Comparison of ENCODE assay signal across 22 cellular contexts in the genomic region with DNA sequence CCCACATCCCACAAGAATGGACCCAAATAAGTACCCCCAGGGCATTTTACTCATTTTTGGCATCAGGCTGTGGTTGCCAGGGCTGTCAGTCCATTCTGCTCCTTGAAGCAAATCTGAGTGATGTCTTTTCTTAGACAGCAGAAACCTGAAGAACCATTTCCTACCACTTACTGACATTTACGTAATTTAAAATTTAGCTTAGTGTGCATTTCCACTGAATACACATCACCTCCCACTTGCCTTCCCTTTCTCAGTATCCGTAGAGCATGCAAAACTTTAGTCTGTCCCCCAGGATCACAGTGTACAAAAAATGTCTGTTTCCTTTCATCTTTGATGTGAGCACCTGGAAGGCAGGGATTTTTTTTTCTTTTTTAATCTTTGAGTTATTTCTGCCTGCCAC.
DNase-seq lines count a peak whose midpoint lies in the region; ATAC-seq, FAIRE-seq and TF ChIP-seq lines count a peak whose summit lies in the region.
"Had no signal": no experiment of that assay in that cellular context is flagged by ENCODE, and none has a peak within 500 bp of the region (broad histone marks: within the 10 kb centered on the region; RNA-seq: fewer than 3 reads in every experiment).

No MANE protein-coding gene starts in this region.

- peaks cover 6% of the 10 kb centered on the region for H3K4me1 Mint-ChIP-seq in progenitor cell of endocrine pancreas (ENCODE audit: low read depth)
- H3K4me1 Mint-ChIP-seq: B cell had no signal

- FAIRE-seq in A549 (lab: Jason Lieb, UNC): no peak
- FAIRE-seq: A204.1, D721Med, G401.6, GM12892, GM18507 had no signal

- H3K4ac ChIP-seq in IMR-90 (ENCODE audit: low read depth, low read length): no peak overlapping the region

- no peak overlapping the region for H4K8ac ChIP-seq in IMR-90 (ENCODE audit: low read depth in 2 of 2, low read length in 2 of 2)

- H3K9me1 ChIP-seq in IMR-90 (ENCODE audit: insufficient read depth, low read length): no peaks in the 10 kb centered on the region

- H3K27me3 ChIP-seq in BLaER1 (no peaks in the 10 kb centered on the region), IMR-90 (ENCODE audit: control insufficient read depth, insufficient read depth, low read length) (no peaks in the 10 kb centered on the region), MG63 (no peaks in the 10 kb centered on the region)

- H3K23ac ChIP-seq in IMR-90 (ENCODE audit: low read depth, low read length): no peak overlapping the region

- no peak overlapping the region for H2AFZ ChIP-seq in IMR-90 (replicated peaks; ENCODE audit: low read length, poor library complexity)

- no peaks in the 10 kb centered on the region for H3K79me1 ChIP-seq in IMR-90 (ENCODE audit: low read depth in 1 of 2, low read length in 2 of 2)

- dilution Hi-C loops in IMR-90 (cut with HindIII; ENCODE audit: low sequenced_read_pairs, unreplicated experiment): no loop called here

- TF ChIP-seq CTCF in A549 (IDR thresholded peaks at IDR 0.05) (no peak), IMR-90 (conservative IDR thresholded peaks at IDR 0.05; ENCODE audit: low read depth, low read length) (no peak), progenitor cell of endocrine pancreas (IDR thresholded peaks at IDR 0.05; ENCODE audit: unreplicated experiment) (no peak)

- POLR2A ChIA-PET in A549 (lab: Yijun Ruan, JAX): no interaction called here
- POLR2A ChIA-PET in IMR-90 (lab: Charles Lee; ENCODE audit: unreplicated experiment): no interaction called here

- 18% methylated on average over 2 of the region's 2 CpGs for WGBS in A549 (ENCODE audit: missing lambda C conversion rate)
- WGBS in IMR-90 (ENCODE audit: extremely low coverage in 2 of 2, insufficient read length in 1 of 2), 2 experiments: no CpG with 5 or more reads among the region's 2 CpGs

- DNase-seq in A549 (ENCODE audit: low read depth in 1 of 2, low spot score in 1 of 2) (no peak), IMR-90 (no peak), progenitor cell of endocrine pancreas (ENCODE audit: low spot score, unreplicated experiment) (no peak), MG63 (no peak)
- no peak for DNase-seq in activated CD4-positive, alpha-beta T cell treated with anti-CD3 and anti-CD28 coated beads for 1 hour
- DNase-seq: 8988T; AML-193; Caco-2; Calu3; CD4-positive, alpha-beta T cell; CD8-positive, alpha-beta T cell; DMS79 treated with DMSO at 0.1 percent for 48 hours; GF-D8 had no signal

- H3K4me2 ChIP-seq in A549 (no peak overlapping the region), BLaER1 (peak overlapping the region; percentile 57), IMR-90 (ENCODE audit: low read depth, low read length) (no peak overlapping the region)

- no peak overlapping the region for H2BK20ac ChIP-seq in IMR-90 (ENCODE audit: low read depth, low read length)

- H3K56ac ChIP-seq in IMR-90 (ENCODE audit: extremely low read depth, insufficient read depth, low read length): no peak overlapping the region

- no peaks in the 10 kb centered on the region for H3K4me1 ChIP-seq in A549
- peaks cover 15% of the 10 kb centered on the region for H3K4me1 ChIP-seq in BLaER1
- H3K4me1 ChIP-seq in IMR-90 (ENCODE audit: control insufficient read depth, insufficient read depth, low read length): no peaks in the 10 kb centered on the region
- H3K4me1 ChIP-seq: Caco-2 had no signal

- intact Hi-C loops in IMR-90 (cut with micrococcal nuclease): no loop called here

- H3K9ac ChIP-seq in BLaER1 (no peak overlapping the region), IMR-90 (ENCODE audit: low read depth, low read length) (no peak overlapping the region)

- H3K9me3 Mint-ChIP-seq in progenitor cell of endocrine pancreas (ENCODE audit: low read depth): no peaks in the 10 kb centered on the region
- H3K9me3 Mint-ChIP-seq: CD4-positive, alpha-beta T cell; CD8-positive, alpha-beta T cell had no signal

- H3K9me3 ChIP-seq in A549 (no peaks in the 10 kb centered on the region), BLaER1 (no peaks in the 10 kb centered on the region), IMR-90 (ENCODE audit: control insufficient read depth, insufficient read depth, low read length) (no peaks in the 10 kb centered on the region), MG63 (no peaks in the 10 kb centered on the region)
- H3K9me3 ChIP-seq: Caco-2 had no signal

- H3K27ac ChIP-seq in A549: no peak overlapping the region
- H3K27ac ChIP-seq in BLaER1: no peak overlapping the region
- H3K27ac ChIP-seq in IMR-90 (ENCODE audit: insufficient read depth, low read length): no peak overlapping the region
- H3K27ac ChIP-seq: C4-2B had no signal

- peak overlapping the region; percentile 22 for H3K27ac Mint-ChIP-seq in progenitor cell of endocrine pancreas
- H3K27ac Mint-ChIP-seq: B cell; CD4-positive, alpha-beta T cell; CD8-positive, alpha-beta T cell had no signal

- H4K5ac ChIP-seq in IMR-90 (ENCODE audit: low read depth, low read length): no peak overlapping the region

- H3K27me3 Mint-ChIP-seq in progenitor cell of endocrine pancreas: no peaks in the 10 kb centered on the region
- H3K27me3 Mint-ChIP-seq: B cell; CD4-positive, alpha-beta T cell had no signal

- in situ Hi-C loops in IMR-90 (cut with MboI; ENCODE audit: low sequenced_read_pairs): no loop called here

- TF ChIP-seq EP300 in A549 (IDR thresholded peaks at IDR 0.05): no peak

- H3K4me3 ChIP-seq in A549 (no peak overlapping the region), BLaER1 (no peak overlapping the region), IMR-90 (ENCODE audit: insufficient read depth, low read depth, low read length) (no peak overlapping the region), MG63 (no peak overlapping the region)

- H3K36me3 ChIP-seq in BLaER1 (no peaks in the 10 kb centered on the region), IMR-90 (ENCODE audit: control insufficient read depth, insufficient read depth, low read length) (no peaks in the 10 kb centered on the region), MG63 (no peaks in the 10 kb centered on the region)

- no peak for ATAC-seq in A549
- ATAC-seq in IMR-90 (ENCODE audit: low read depth): no peak
- no peak for ATAC-seq in HG02852 (IDR thresholded peaks at IDR 0.05; ENCODE audit: unreplicated experiment)
- ATAC-seq: CD8-positive, alpha-beta T cell had no signal

- H2BK15ac ChIP-seq in IMR-90 (ENCODE audit: low read depth, low read length): no peak overlapping the region

- no peak overlapping the region for H2AK9ac ChIP-seq in IMR-90 (replicated peaks; ENCODE audit: low read depth, low read length, poor library complexity)

- H2BK120ac ChIP-seq in IMR-90 (ENCODE audit: low read depth, low read length): no peak overlapping the region

- no peak overlapping the region for H4K91ac ChIP-seq in IMR-90 (ENCODE audit: insufficient read depth, low read depth, low read length)

- H3K36me3 Mint-ChIP-seq in progenitor cell of endocrine pancreas (ENCODE audit: insufficient read depth): no peaks in the 10 kb centered on the region
- H3K36me3 Mint-ChIP-seq: CD8-positive, alpha-beta T cell had no signal

- TF ChIP-seq POLR2A in A549 (IDR thresholded peaks at IDR 0.05; ENCODE audit: low read length) (no peak), IMR-90 (IDR thresholded peaks at IDR 0.05; ENCODE audit: low read depth, low read length) (no peak)

- H3K14ac ChIP-seq in IMR-90 (replicated peaks; ENCODE audit: low read depth, low read length): no peak overlapping the region

- TF ChIP-seq RAD21 in A549 (conservative IDR thresholded peaks at IDR 0.05 in 1 of 2, IDR thresholded peaks at IDR 0.05 in 1 of 2): no peak
- no peak for TF ChIP-seq RAD21 in IMR-90 (IDR thresholded peaks at IDR 0.05; ENCODE audit: low read length)

- no peak overlapping the region for H2AK5ac ChIP-seq in IMR-90 (ENCODE audit: low read depth, low read length)

- no peak overlapping the region for H3K18ac ChIP-seq in IMR-90 (ENCODE audit: low read depth, low read length)

- no peak overlapping the region for H2BK5ac ChIP-seq in IMR-90 (ENCODE audit: low read depth, low read length, poor library complexity, severe bottlenecking)

- no peak overlapping the region for H3K4me3 Mint-ChIP-seq in progenitor cell of endocrine pancreas (ENCODE audit: low read depth)
- H3K4me3 Mint-ChIP-seq: B cell; CD4-positive, alpha-beta T cell; CD8-positive, alpha-beta T cell had no signal

- no peaks in the 10 kb centered on the region for H4K20me1 ChIP-seq in BLaER1
- H4K20me1 ChIP-seq in IMR-90 (ENCODE audit: insufficient read depth, low read length): no peaks in the 10 kb centered on the region

- CTCF ChIA-PET in A549 (lab: Yijun Ruan, JAX): no interaction called here
- CTCF ChIA-PET in IMR-90 (lab: Yijun Ruan, JAX): interaction anchor here (0.6 kb wide), 1 partner anchor 648 kb away, joined by 8 read pairs; no protein-coding TSS in a partner anchor

- BruUV-seq in IMR-90 (replicated peaks; lab: Mats Ljungman, UMichigan): no TSS peak

TF ChIP-seq in A549, 52 proteins besides CTCF, POLR2A, EP300 and RAD21 (continues in another document):
- no peak for TF ChIP-seq EHMT2 (IDR thresholded peaks at IDR 0.05; ENCODE audit: low read depth)
- TF ChIP-seq, protein P1, sequence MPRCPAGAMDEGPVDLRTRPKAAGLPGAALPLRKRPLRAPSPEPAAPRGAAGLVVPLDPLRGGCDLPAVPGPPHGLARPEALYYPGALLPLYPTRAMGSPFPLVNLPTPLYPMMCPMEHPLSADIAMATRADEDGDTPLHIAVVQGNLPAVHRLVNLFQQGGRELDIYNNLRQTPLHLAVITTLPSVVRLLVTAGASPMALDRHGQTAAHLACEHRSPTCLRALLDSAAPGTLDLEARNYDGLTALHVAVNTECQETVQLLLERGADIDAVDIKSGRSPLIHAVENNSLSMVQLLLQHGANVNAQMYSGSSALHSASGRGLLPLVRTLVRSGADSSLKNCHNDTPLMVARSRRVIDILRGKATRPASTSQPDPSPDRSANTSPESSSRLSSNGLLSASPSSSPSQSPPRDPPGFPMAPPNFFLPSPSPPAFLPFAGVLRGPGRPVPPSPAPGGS (IDR thresholded peaks at IDR 0.05): no peak
- TF ChIP-seq MAFK (IDR thresholded peaks at IDR 0.05; ENCODE audit: partially characterized antibody): peak; percentile 26

TF ChIP-seq in IMR-90, 13 proteins besides CTCF, POLR2A, EP300 and RAD21:
- TF ChIP-seq MAFK (IDR thresholded peaks at IDR 0.05; ENCODE audit: low read depth, low read length) (0 out of 2 replicates have a peak, but pooled peaks have one; percentile 22), BHLHE40 (IDR thresholded peaks at IDR 0.05; ENCODE audit: low read depth, low read length) (no peak)
TF ChIP-seq in IMR-90: peak in this region for 1.
